ENCODE assay signal across 26 cellular contexts in genomic region chr11:23556163-23556750, GRCh38.
A peak's percentile ranks its signal among the peaks of the same experiment; 100 is the strongest.
DNase-seq lines count a peak whose midpoint lies in the region; ATAC-seq, FAIRE-seq and TF ChIP-seq lines count a peak whose summit lies in the region.
"Had no signal": no experiment of that assay in that cellular context is flagged by ENCODE, and none has a peak within 500 bp of the region (broad histone marks: within the 10 kb centered on the region; RNA-seq: fewer than 3 reads in every experiment).

No MANE protein-coding gene starts in this region.

- POLR2A ChIA-PET in CD8-positive, alpha-beta memory T cell (lab: Charles Lee), result no interaction called here

- H3K27ac Mint-ChIP-seq in endodermal cell, result no peak overlapping the region
- peak overlapping the region in 1 of 2 donors; percentile 45 for H3K27ac Mint-ChIP-seq in natural killer cell treated with Interleukin-12 subunit alpha and Interleukin-12 subunit beta and Interleukin-15 and Interleukin-18, amount 100 ng/mL, for 72 hours
- peak overlapping the region in 1 of 8 donors; percentile 29 for H3K27ac Mint-ChIP-seq in CD8-positive, alpha-beta memory T cell

- H2AFZ ChIP-seq in DND-41 (ENCODE audit: low read depth, low read length) (peak overlapping the region; percentile 59), Loucy (ENCODE audit: low read length) (peak overlapping the region; percentile 68)

- TF ChIP-seq CTCF in DND-41 (IDR thresholded peaks at IDR 0.05; ENCODE audit: borderline replicate concordance, extremely low read depth, low read length, poor library complexity, severe bottlenecking) (no peak), Loucy (conservative IDR thresholded peaks at IDR 0.05; ENCODE audit: low read length) (no peak), endodermal cell (conservative IDR thresholded peaks at IDR 0.05) (no peak), D721Med (IDR thresholded peaks at IDR 0.05; ENCODE audit: insufficient read depth, missing control alignments) (no peak)

- H3K9me3 ChIP-seq in DND-41 (ENCODE audit: insufficient read depth, low read length, severe bottlenecking) (no peaks in the 10 kb centered on the region), Loucy (ENCODE audit: insufficient read depth, low read depth, low read length) (no peaks in the 10 kb centered on the region), endodermal cell (ENCODE audit: control insufficient read depth, low read length) (no peaks in the 10 kb centered on the region)
- no peaks in the 10 kb centered on the region for H3K9me3 ChIP-seq in CD8-positive, alpha-beta memory T cell (ENCODE audit: low read length)
- H3K9me3 ChIP-seq: BE2C had no signal

- H3K4me2 ChIP-seq in DND-41 (ENCODE audit: insufficient read depth, low read length) (no peak overlapping the region), Loucy (ENCODE audit: low read depth, low read length, poor library complexity, severe bottlenecking) (peak overlapping the region; percentile 10)

- no peaks in the 10 kb centered on the region for H3K27me3 ChIP-seq in DND-41 (ENCODE audit: insufficient read depth, low read length, poor library complexity)
- H3K27me3 ChIP-seq in Loucy (ENCODE audit: insufficient read depth, low read length, poor library complexity, severe bottlenecking), result no peaks in the 10 kb centered on the region
- H3K27me3 ChIP-seq in endodermal cell (ENCODE audit: control insufficient read depth, insufficient read depth, low read length, poor library complexity, severe bottlenecking), result no peaks in the 10 kb centered on the region
- no peaks in the 10 kb centered on the region for H3K27me3 ChIP-seq in CD8-positive, alpha-beta memory T cell (ENCODE audit: insufficient read depth, low read length, poor library complexity, severe bottlenecking)
- H3K27me3 ChIP-seq: BE2C had no signal

- no peaks in the 10 kb centered on the region for H3F3A ChIP-seq in Loucy (ENCODE audit: low read depth)

- no peak for FAIRE-seq in D721Med (lab: Jason Lieb, UNC)
- FAIRE-seq: G401.6, H1 had no signal

- H3K27ac ChIP-seq in DND-41 (ENCODE audit: low read length) (peak overlapping the region; percentile 77), endodermal cell (ENCODE audit: low read depth, low read length) (no peak overlapping the region)
- H3K27ac ChIP-seq in CD8-positive, alpha-beta memory T cell (ENCODE audit: low read depth, low read length), result no peak overlapping the region
- H3K27ac ChIP-seq: HL-60, RWPE1 had no signal

- ATAC-seq in DND-41 (ENCODE audit: insufficient read depth, low read depth) (peak; percentile 88), GM21717 (IDR thresholded peaks at IDR 0.05; ENCODE audit: unreplicated experiment) (no peak)
- peak; percentile 38 to 48 for ATAC-seq in natural killer cell treated with Interleukin-12 subunit alpha and Interleukin-12 subunit beta and Interleukin-15 and Interleukin-18, amount 100 ng/mL, for 72 hours
- ATAC-seq: Panc1 had no signal

- H4K20me1 ChIP-seq in DND-41 (ENCODE audit: insufficient read depth, low read length) (no peaks in the 10 kb centered on the region), Loucy (ENCODE audit: insufficient read depth, low read length, poor library complexity, severe bottlenecking) (no peaks in the 10 kb centered on the region)

- H3K4me3 Mint-ChIP-seq in endodermal cell, result no peak overlapping the region
- no peak overlapping the region for H3K4me3 Mint-ChIP-seq in natural killer cell treated with Interleukin-12 subunit alpha and Interleukin-12 subunit beta and Interleukin-15 and Interleukin-18, amount 100 ng/mL, for 72 hours
- H3K4me3 Mint-ChIP-seq in CD8-positive, alpha-beta memory T cell, result no peak overlapping the region
- H3K4me3 Mint-ChIP-seq: CD14-positive monocyte had no signal

- peaks cover 16% of the 10 kb centered on the region for H3K4me1 ChIP-seq in DND-41 (ENCODE audit: insufficient read depth, low read length)
- peaks cover 12% of the 10 kb centered on the region for H3K4me1 ChIP-seq in Loucy (ENCODE audit: insufficient read depth, low read length, poor library complexity, severe bottlenecking)
- H3K4me1 ChIP-seq in endodermal cell (ENCODE audit: control insufficient read depth, insufficient read depth, low read length), result peaks cover 7% of the 10 kb centered on the region
- no peaks in the 10 kb centered on the region for H3K4me1 ChIP-seq in CD8-positive, alpha-beta memory T cell (ENCODE audit: insufficient read depth, low read length)
- H3K4me1 ChIP-seq: BE2C had no signal

- no peaks in the 10 kb centered on the region for H3K9me2 ChIP-seq in Loucy (replicated peaks; ENCODE audit: low read depth, low read length)

- peak; percentile 64 for DNase-seq in DND-41
- DNase-seq in endodermal cell, result peak; percentile 32
- no peak for DNase-seq in natural killer cell treated with Interleukin-12 subunit alpha and Interleukin-12 subunit beta and Interleukin-15 and Interleukin-18, amount 100 ng/mL, for 72 hours (ENCODE audit: low spot score)
- no peak for DNase-seq in D721Med (ENCODE audit: insufficient read length, low spot score)
- DNase-seq in CD8-positive, alpha-beta memory T cell, result no peak
- DNase-seq: 8988T, ACHN, BE2C, HCEC 1CT, Kasumi-1, MV-4-11, NCI-H1105 treated with DMSO at 0.1 percent for 48 hours, NCI-H146, NCI-H2029, NCI-H446, NCI-H524 treated with DMSO at 0.1 percent for 48 hours, NCI-H774, SHP77 had no signal

- H3K4me3 ChIP-seq in DND-41 (ENCODE audit: low read depth in 1 of 2, low read length in 2 of 2) (no peak overlapping the region), Loucy (ENCODE audit: low read length, poor library complexity, severe bottlenecking) (no peak overlapping the region), endodermal cell (ENCODE audit: low read length) (no peak overlapping the region)
- H3K4me3 ChIP-seq in CD8-positive, alpha-beta memory T cell (ENCODE audit: low read length), result no peak overlapping the region

- CTCF ChIA-PET in CD8-positive, alpha-beta memory T cell (lab: Charles Lee), result no interaction called here

- no peaks in the 10 kb centered on the region for H3K9me3 Mint-ChIP-seq in endodermal cell
- no peaks in the 10 kb centered on the region for H3K9me3 Mint-ChIP-seq in natural killer cell treated with Interleukin-12 subunit alpha and Interleukin-12 subunit beta and Interleukin-15 and Interleukin-18, amount 100 ng/mL, for 72 hours
- H3K9me3 Mint-ChIP-seq in CD8-positive, alpha-beta memory T cell, result peaks cover 2 to 20% (median 5%) of the 10 kb centered on the region in 5 donors

- H3K36me3 Mint-ChIP-seq in endodermal cell (ENCODE audit: low read depth), result no peaks in the 10 kb centered on the region
- no peaks in the 10 kb centered on the region for H3K36me3 Mint-ChIP-seq in natural killer cell treated with Interleukin-12 subunit alpha and Interleukin-12 subunit beta and Interleukin-15 and Interleukin-18, amount 100 ng/mL, for 72 hours
- no peaks in the 10 kb centered on the region for H3K36me3 Mint-ChIP-seq in CD8-positive, alpha-beta memory T cell
- H3K36me3 Mint-ChIP-seq: CD14-positive monocyte had no signal

- H3K9ac ChIP-seq in DND-41 (ENCODE audit: low read depth, low read length) (peak overlapping the region; percentile 27; the same call in 1 of the 2 replicates), Loucy (ENCODE audit: low read depth, low read length, poor library complexity, severe bottlenecking) (peak overlapping the region; percentile 8), endodermal cell (ENCODE audit: extremely low read depth, low read length, poor library complexity, severe bottlenecking) (no peak overlapping the region)

- no peaks in the 10 kb centered on the region for H3K79me2 ChIP-seq in DND-41 (ENCODE audit: insufficient read depth, low read length)
- no peaks in the 10 kb centered on the region for H3K79me2 ChIP-seq in Loucy (ENCODE audit: insufficient read depth, low read length)

- peaks cover 11% of the 10 kb centered on the region for H3K4me1 Mint-ChIP-seq in endodermal cell
- H3K4me1 Mint-ChIP-seq in natural killer cell treated with Interleukin-12 subunit alpha and Interleukin-12 subunit beta and Interleukin-15 and Interleukin-18, amount 100 ng/mL, for 72 hours (ENCODE audit: low read depth in 2 of 2), result peaks cover 7 to 16% of the 10 kb centered on the region in 2 donors
- H3K4me1 Mint-ChIP-seq in CD8-positive, alpha-beta memory T cell, result no peaks in the 10 kb centered on the region
- H3K4me1 Mint-ChIP-seq: CD14-positive monocyte had no signal

- H3K36me3 ChIP-seq in DND-41 (ENCODE audit: insufficient read depth, low read length), result no peaks in the 10 kb centered on the region
- no peaks in the 10 kb centered on the region for H3K36me3 ChIP-seq in Loucy (ENCODE audit: insufficient read depth, low read length)
- no peaks in the 10 kb centered on the region for H3K36me3 ChIP-seq in endodermal cell (ENCODE audit: control insufficient read depth, insufficient read depth, low read length)
- no peaks in the 10 kb centered on the region for H3K36me3 ChIP-seq in CD8-positive, alpha-beta memory T cell (ENCODE audit: insufficient read depth, low read length)
- H3K36me3 ChIP-seq: BE2C had no signal

- 89 to 100% methylated on average over 2 of the region's 2 CpGs for WGBS in endodermal cell (ENCODE audit: insufficient coverage in 1 of 2, insufficient read length in 1 of 2), 2 experiments

- H3K27me3 Mint-ChIP-seq in endodermal cell (ENCODE audit: insufficient read depth), result no peaks in the 10 kb centered on the region
- H3K27me3 Mint-ChIP-seq in natural killer cell treated with Interleukin-12 subunit alpha and Interleukin-12 subunit beta and Interleukin-15 and Interleukin-18, amount 100 ng/mL, for 72 hours, result no peaks in the 10 kb centered on the region
- peaks cover 0 to 1% of the 10 kb centered on the region in 2 donors for H3K27me3 Mint-ChIP-seq in CD8-positive, alpha-beta memory T cell

Comparison
In these comparisons a context has a peak if more than half of its experiments do, and no peak if none do; other contexts are left out.
1. DNase-seq: peak in DND-41 (single experiment) and endodermal cell (single experiment); none in natural killer cell treated with Interleukin-12 subunit alpha and Interleukin-12 subunit beta and Interleukin-15 and Interleukin-18, amount 100 ng/mL, for 72 hours (single experiment), D721Med (single experiment) and CD8-positive, alpha-beta memory T cell (0 of 5).